ENCODE assay signal across 20 cellular contexts in genomic region chr3:127063916-127064315, GRCh38.
"Had no signal": no experiment of that assay in that cellular context is flagged by ENCODE, and none has a peak within 500 bp of the region (broad histone marks: within the 10 kb centered on the region; RNA-seq: fewer than 3 reads in every experiment).

No MANE protein-coding gene starts in this region.

- H3K4me3 ChIP-seq: gastrocnemius medialis, lung, psoas muscle, thoracic aorta, tibial nerve, upper lobe of right lung, uterus had no signal

- H3K9me3 Mint-ChIP-seq: natural killer cell; stimulated activated naive CD8-positive, alpha-beta T cell treated with anti-CD3 and anti-CD28 coated beads, Interleukin-15, Interleukin-2, amounts not matched to agents 100 ng/mL and 50 ng/mL, for 24 hours had no signal

- H3K4me1 Mint-ChIP-seq: memory B cell; natural killer cell; stimulated activated naive B cell treated with anti-CD40 and anti-IgM and Interleukin-4, amounts not matched to agents 10 μg/mL and 1 μg/mL and 100 μg/mL, for 72 hours had no signal

- FAIRE-seq: kidney, small intestine had no signal

- H3K4me3 Mint-ChIP-seq: memory B cell; natural killer cell; stimulated activated naive B cell treated with anti-CD40 and anti-IgM and Interleukin-4, amounts not matched to agents 10 μg/mL and 1 μg/mL and 100 μg/mL, for 72 hours; stimulated activated naive CD8-positive, alpha-beta T cell treated with anti-CD3 and anti-CD28 coated beads, Interleukin-15, Interleukin-2, amounts not matched to agents 100 ng/mL and 50 ng/mL, for 24 hours had no signal

- H3K36me3 ChIP-seq: gastrocnemius medialis, thoracic aorta, tibial nerve, upper lobe of right lung, uterus had no signal

- H3K27ac ChIP-seq: gastrocnemius medialis, psoas muscle, thoracic aorta, tibial nerve, upper lobe of right lung, uterus had no signal

- ATAC-seq: gastrocnemius medialis; left lobe of liver; natural killer cell; psoas muscle; right cardiac atrium; stimulated activated naive B cell treated with anti-CD40 and anti-IgM and Interleukin-4, amounts not matched to agents 10 μg/mL and 1 μg/mL and 100 μg/mL, for 72 hours; upper lobe of right lung had no signal

- H3K27ac Mint-ChIP-seq: memory B cell; natural killer cell; stimulated activated naive B cell treated with anti-CD40 and anti-IgM and Interleukin-4, amounts not matched to agents 10 μg/mL and 1 μg/mL and 100 μg/mL, for 72 hours; stimulated activated naive CD8-positive, alpha-beta T cell treated with anti-CD3 and anti-CD28 coated beads, Interleukin-15, Interleukin-2, amounts not matched to agents 100 ng/mL and 50 ng/mL, for 24 hours had no signal

- DNase-seq: cortex of kidney; foreskin fibroblast; gastrocnemius medialis; head of caudate nucleus; natural killer cell; small intestine; stimulated activated CD4-positive, alpha-beta T cell treated with anti-CD3 and anti-CD28 coated beads, Interleukin-15, amount 100 ng/mL, for 24 hours; stimulated activated CD4-positive, alpha-beta T cell treated with anti-CD3 and anti-CD28 coated beads, Interleukin-2, amount 100 ng/mL, for 48 hours; stimulated activated naive B cell treated with anti-CD40 and anti-IgM and Interleukin-4, amounts not matched to agents 10 μg/mL and 1 μg/mL and 100 μg/mL, for 72 hours; uterus had no signal

- H3K4me1 ChIP-seq: gastrocnemius medialis, psoas muscle, tibial nerve, upper lobe of right lung, uterus had no signal

- H3K36me3 Mint-ChIP-seq: memory B cell; natural killer cell; stimulated activated naive B cell treated with anti-CD40 and anti-IgM and Interleukin-4, amounts not matched to agents 10 μg/mL and 1 μg/mL and 100 μg/mL, for 72 hours had no signal

- H3K27me3 ChIP-seq: gastrocnemius medialis, tibial nerve, upper lobe of right lung, uterus had no signal

- H3K9me3 ChIP-seq: gastrocnemius medialis, psoas muscle, thoracic aorta, upper lobe of right lung, uterus had no signal
